ENCODE assay signal across 11 cellular contexts in the genomic region with DNA sequence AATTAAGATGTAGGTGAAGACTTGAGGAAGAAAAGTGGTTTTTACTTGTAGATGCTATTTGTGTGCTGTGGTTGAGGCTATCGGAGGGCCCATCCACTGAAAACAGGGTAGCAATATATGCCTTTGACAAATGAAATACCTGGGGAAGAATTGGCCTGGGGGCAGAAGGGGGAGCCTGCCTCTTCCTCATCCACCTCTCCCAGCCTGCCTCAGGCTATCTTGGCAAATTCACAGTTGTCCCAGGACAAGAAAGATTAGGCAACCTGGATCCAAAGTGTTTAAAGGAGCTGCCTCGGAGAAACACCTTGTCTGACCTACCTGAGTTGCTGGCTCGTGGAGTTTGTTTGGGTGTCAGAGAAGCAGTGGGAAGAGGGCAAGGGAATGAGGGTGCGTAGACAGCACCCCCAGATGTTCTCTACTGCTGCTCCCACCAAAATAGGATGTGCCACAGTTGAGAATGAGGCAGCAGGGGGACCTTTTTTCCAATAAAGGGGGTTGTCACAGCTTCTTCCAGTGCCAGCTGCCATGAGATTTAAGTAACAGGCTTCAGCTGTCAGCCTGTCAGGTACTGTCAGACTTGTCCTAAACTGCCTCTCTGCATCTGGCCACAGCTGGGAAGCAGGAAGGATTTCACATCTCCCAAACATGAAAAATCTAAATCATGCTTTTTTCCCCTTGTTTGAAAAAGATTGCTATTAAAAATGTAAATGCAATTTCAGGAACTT. TPM values are rescaled to one million over a fixed set of nuclear protein-coding genes. Genes with fewer than 3 reads are reported as not detected.
DNase-seq lines count a peak whose midpoint lies in the region; ATAC-seq and TF ChIP-seq lines count a peak whose summit lies in the region.
"Had no signal": no experiment of that assay in that cellular context is flagged by ENCODE, and none has a peak within 500 bp of the region (broad histone marks: within the 10 kb centered on the region; RNA-seq: fewer than 3 reads in every experiment).

No MANE protein-coding gene starts in this region.

- H3K4me1 ChIP-seq in heart right ventricle: peaks cover 17 to 99% (median 52%) of the 10 kb centered on the region in 9 donors
- H3K4me1 ChIP-seq in ectodermal cell (ENCODE audit: control insufficient read depth, insufficient read depth, low read length): peaks cover 7% of the 10 kb centered on the region
- H3K4me1 ChIP-seq in upper lobe of right lung: peaks cover 87% of the 10 kb centered on the region
- no peaks in the 10 kb centered on the region for H3K4me1 ChIP-seq in HAP-1

- H3K4me3 ChIP-seq in heart right ventricle (no peak overlapping the region), ectodermal cell (ENCODE audit: insufficient read depth, low read depth, low read length) (no peak overlapping the region), upper lobe of right lung (no peak overlapping the region), HAP-1 (no peak overlapping the region)

- H3K4me3 Mint-ChIP-seq in nephron: no peak overlapping the region

- no peaks in the 10 kb centered on the region for H3K27me3 Mint-ChIP-seq in nephron (ENCODE audit: low read depth)

- TF ChIP-seq CTCF in heart right ventricle (IDR thresholded peaks at IDR 0.05) (no peak), nephron (IDR thresholded peaks at IDR 0.05; ENCODE audit: unreplicated experiment in 3 of 3) (no peak), upper lobe of right lung (IDR thresholded peaks at IDR 0.05) (no peak)

- no peaks in the 10 kb centered on the region for H3K27me3 ChIP-seq in heart right ventricle
- no peaks in the 10 kb centered on the region for H3K27me3 ChIP-seq in ectodermal cell (ENCODE audit: control insufficient read depth, insufficient read depth, low read length, poor library complexity, severe bottlenecking)
- H3K27me3 ChIP-seq in upper lobe of right lung: no peaks in the 10 kb centered on the region
- no peaks in the 10 kb centered on the region for H3K27me3 ChIP-seq in HAP-1 (ENCODE audit: low read depth)

- intact Hi-C loops in heart right ventricle (cut with DNase I): no loop called here
- intact Hi-C loops in left cardiac atrium (cut with DNase I): no loop called here
- intact Hi-C loops in upper lobe of right lung (cut with DNase I): loop anchor here (10.0 kb wide), 1 partner anchor 54 kb away; no protein-coding TSS in a partner anchor

- peak overlapping the region in 2 of 3 experiments; percentile 5 to 33 for H3K27ac Mint-ChIP-seq in nephron

- H3K4me1 Mint-ChIP-seq in nephron: peaks cover 43% of the 10 kb centered on the region

- H3K36me3 Mint-ChIP-seq in nephron (ENCODE audit: low read depth): peaks cover 22% of the 10 kb centered on the region

- no peak for ATAC-seq in heart right ventricle
- ATAC-seq in left cardiac atrium: no peak
- ATAC-seq in upper lobe of right lung: no peak
- no peak for ATAC-seq in HG03442 (IDR thresholded peaks at IDR 0.05; ENCODE audit: unreplicated experiment)

- DNase-seq in heart right ventricle (no peak), left cardiac atrium (no peak), upper lobe of right lung (no peak), HAP-1 (ENCODE audit: low spot score in 2 of 2) (no peak), NCI-H146 (lab: John Stamatoyannopoulos, UW) (no peak)
- DNase-seq: activated CD8-positive, alpha-beta memory T cell treated with anti-CD3 and anti-CD28 coated beads for 24 hours; NCI-H1105 treated with DMSO at 0.1 percent for 48 hours; T-helper 2 cell had no signal

- in situ Hi-C loops in HAP-1 (cut with MboI; ENCODE audit: low sequenced_read_pairs): no loop called here

- H3K36me3 ChIP-seq in heart right ventricle (peaks cover 0 to 99% (median 29%) of the 10 kb centered on the region in 9 donors), ectodermal cell (ENCODE audit: control insufficient read depth, insufficient read depth, low read length) (peaks cover 3% of the 10 kb centered on the region), upper lobe of right lung (peaks cover 70% of the 10 kb centered on the region), HAP-1 (replicated peaks) (peaks cover 34% of the 10 kb centered on the region)

- WGBS in heart right ventricle, 2 donors: 86 to 89% methylated on average over 4 of the region's 4 CpGs
- 88 to 91% methylated on average over 4 of the region's 4 CpGs for WGBS in ectodermal cell, 2 experiments

- H3K9me3 Mint-ChIP-seq in nephron: no peaks in the 10 kb centered on the region

- H3K27ac ChIP-seq in heart right ventricle (peak overlapping the region in 7 of 10 donors; percentile 13 to 69 (median 44)), ectodermal cell (ENCODE audit: insufficient read depth, low read depth, low read length, poor library complexity, severe bottlenecking) (peak overlapping the region; percentile 22), upper lobe of right lung (peak overlapping the region; percentile 43)

- H3K9me3 ChIP-seq in heart right ventricle (no peaks in the 10 kb centered on the region), ectodermal cell (ENCODE audit: control insufficient read depth, low read length) (no peaks in the 10 kb centered on the region), upper lobe of right lung (no peaks in the 10 kb centered on the region), HAP-1 (no peaks in the 10 kb centered on the region)

RNA-seq across cellular contexts. Expression of gene PLEKHO2, which starts 9.2 kb away (rescaled TPM):
- total RNA-seq in heart right ventricle (10 to 100 TPM in 3 of 10 donors, 1 to 10 TPM in 7; 5.9 to 24.2 (median 9.7) TPM), left cardiac atrium (10 to 100 TPM; 21.3 to 27.0 TPM), upper lobe of right lung (62.8 TPM)
- polyA plus RNA-seq in heart right ventricle: 10 to 100 TPM in 1 of 2 donors, 1 to 10 TPM in 1; 7.2 to 10.2 TPM
- polyA plus RNA-seq in ectodermal cell (2013, experiment 1 of 4): 14.3 TPM
- 14.6 TPM for polyA plus RNA-seq in ectodermal cell (2013, experiment 2 of 4)
- polyA plus RNA-seq in ectodermal cell (2013, experiment 3 of 4): 11.2 TPM
- polyA plus RNA-seq in ectodermal cell (2013, experiment 4 of 4): 13.1 TPM

RNA-seq across cellular contexts. Expression of gene PIF1, which starts 25.5 kb away (rescaled TPM):
- total RNA-seq in heart right ventricle: 1 to 10 TPM in 2 of 10 donors, under 1 TPM in 8; 0.22 to 2.9 (median 0.45) TPM
- polyA plus RNA-seq in heart right ventricle: 1 to 10 TPM in 1 of 2 donors, under 1 TPM in 1; 0.38 to 1.6 TPM
- under 1 TPM; 0.47 to 0.94 TPM for total RNA-seq in left cardiac atrium
- 43.3 TPM for polyA plus RNA-seq in ectodermal cell (2013, experiment 1 of 4)
- polyA plus RNA-seq in ectodermal cell (2013, experiment 2 of 4): 27.5 TPM
- 34.1 TPM for polyA plus RNA-seq in ectodermal cell (2013, experiment 3 of 4)
- 31.5 TPM for polyA plus RNA-seq in ectodermal cell (2013, experiment 4 of 4)
- total RNA-seq in upper lobe of right lung: 0.67 TPM
